12 cellular contexts compared by ENCODE assay signal in genomic region chr14:92503756-92504491, GRCh38. TPM values are rescaled to one million over a fixed set of nuclear protein-coding genes. Genes with fewer than 3 reads are reported as not detected.
DNase-seq lines count a peak whose midpoint lies in the region; FAIRE-seq and TF ChIP-seq lines count a peak whose summit lies in the region.
"Had no signal": no experiment of that assay in that cellular context is flagged by ENCODE, and none has a peak within 500 bp of the region (broad histone marks: within the 10 kb centered on the region; RNA-seq: fewer than 3 reads in every experiment).

No MANE protein-coding gene starts in this region.

- peak overlapping the region; percentile 80 for H3K27ac Mint-ChIP-seq in astrocyte (ENCODE audit: unreplicated experiment)
- peak overlapping the region; percentile 89 for H3K27ac Mint-ChIP-seq in type B pancreatic cell
- no peak overlapping the region for H3K27ac Mint-ChIP-seq in activated naive CD4-positive, alpha-beta T cell treated with anti-CD3 and anti-CD28 coated beads, Interleukin-2, amount 10 ng/mL, durations not matched to agents 7 days and 5 days

- no peaks in the 10 kb centered on the region for H3K36me3 Mint-ChIP-seq in astrocyte (ENCODE audit: low read depth, unreplicated experiment)
- H3K36me3 Mint-ChIP-seq in type B pancreatic cell, result no peaks in the 10 kb centered on the region
- no peaks in the 10 kb centered on the region for H3K36me3 Mint-ChIP-seq in activated naive CD4-positive, alpha-beta T cell treated with anti-CD3 and anti-CD28 coated beads, Interleukin-2, amount 10 ng/mL, durations not matched to agents 7 days and 5 days

- TF ChIP-seq CTCF in astrocyte (IDR thresholded peaks at IDR 0.05; ENCODE audit: insufficient read depth, low read depth, low read length), result no peak
- no peak for TF ChIP-seq CTCF in type B pancreatic cell (conservative IDR thresholded peaks at IDR 0.05)

- H3K4me3 Mint-ChIP-seq in astrocyte (ENCODE audit: unreplicated experiment) (no peak overlapping the region), type B pancreatic cell (peak overlapping the region; percentile 10)
- H3K4me3 Mint-ChIP-seq in activated naive CD4-positive, alpha-beta T cell treated with anti-CD3 and anti-CD28 coated beads, Interleukin-2, amount 10 ng/mL, durations not matched to agents 7 days and 5 days, result no peak overlapping the region

- DNase-seq in NCI-H510A treated with DMSO at 0.1 percent for 48 hours (lab: John Stamatoyannopoulos, UW) (peak; percentile 19), NCI-H510A (lab: John Stamatoyannopoulos, UW) (no peak), astrocyte (ENCODE audit: low read depth) (peak; percentile 62), iPS-NIHi7 (ENCODE audit: extremely low spot score) (peak; percentile 28), type B pancreatic cell (ENCODE audit: extremely low spot score, unreplicated experiment) (no peak), GDM1 (lab: John Stamatoyannopoulos, UW) (no peak), GF-D8 (lab: John Stamatoyannopoulos, UW) (no peak)
- no peak for DNase-seq in activated naive CD4-positive, alpha-beta T cell treated with anti-CD3 and anti-CD28 coated beads, Interleukin-2, amount 10 ng/mL, durations not matched to agents 7 days and 5 days
- DNase-seq: ACHN; occipital lobe; stimulated activated naive CD8-positive, alpha-beta T cell treated with anti-CD3 and anti-CD28 coated beads, Interleukin-15, Interleukin-2, amounts not matched to agents 100 U/mL and 50 U/mL, for 24 hours had no signal

- no peak overlapping the region for H2AFZ ChIP-seq in astrocyte (ENCODE audit: low read depth, low read length)

- H3K36me3 ChIP-seq in astrocyte (ENCODE audit: insufficient read depth, low read length), result no peaks in the 10 kb centered on the region

- FAIRE-seq in astrocyte (lab: Jason Lieb, UNC), result peak; percentile 73
- FAIRE-seq: endometrium had no signal

- H3K9me3 ChIP-seq in astrocyte (ENCODE audit: insufficient read depth, low read depth, low read length), result no peaks in the 10 kb centered on the region

- peaks cover 31% of the 10 kb centered on the region for H3K4me1 Mint-ChIP-seq in astrocyte (ENCODE audit: low read depth, unreplicated experiment)
- H3K4me1 Mint-ChIP-seq in type B pancreatic cell (ENCODE audit: unreplicated experiment), result peaks cover 17% of the 10 kb centered on the region
- peaks cover 18% of the 10 kb centered on the region for H3K4me1 Mint-ChIP-seq in activated naive CD4-positive, alpha-beta T cell treated with anti-CD3 and anti-CD28 coated beads, Interleukin-2, amount 10 ng/mL, durations not matched to agents 7 days and 5 days

- H3K4me3 ChIP-seq in astrocyte (ENCODE audit: insufficient read depth, low read depth, low read length), result no peak overlapping the region

- H3K4me1 ChIP-seq in astrocyte (ENCODE audit: insufficient read depth, low read length), result peaks cover 20% of the 10 kb centered on the region

- H3K9me3 Mint-ChIP-seq in astrocyte (ENCODE audit: unreplicated experiment) (peaks cover 3% of the 10 kb centered on the region), type B pancreatic cell (no peaks in the 10 kb centered on the region)
- no peaks in the 10 kb centered on the region for H3K9me3 Mint-ChIP-seq in activated naive CD4-positive, alpha-beta T cell treated with anti-CD3 and anti-CD28 coated beads, Interleukin-2, amount 10 ng/mL, durations not matched to agents 7 days and 5 days

- H3K79me2 ChIP-seq in astrocyte (ENCODE audit: insufficient read depth, low read length), result no peaks in the 10 kb centered on the region

- peak overlapping the region; percentile 26 for H3K4me2 ChIP-seq in astrocyte (ENCODE audit: low read length)

- H3K9ac ChIP-seq in astrocyte (ENCODE audit: low read length), result peak overlapping the region; percentile 0

- CTCF ChIA-PET in activated naive CD4-positive, alpha-beta T cell treated with anti-CD3 and anti-CD28 coated beads, Interleukin-2, amount 10 ng/mL, durations not matched to agents 7 days and 5 days (lab: Charles Lee), result no interaction called here

- H3K27me3 Mint-ChIP-seq in astrocyte (ENCODE audit: low read depth, unreplicated experiment), result peaks cover 3% of the 10 kb centered on the region
- peaks cover 4% of the 10 kb centered on the region for H3K27me3 Mint-ChIP-seq in type B pancreatic cell
- peaks cover 74% of the 10 kb centered on the region for H3K27me3 Mint-ChIP-seq in activated naive CD4-positive, alpha-beta T cell treated with anti-CD3 and anti-CD28 coated beads, Interleukin-2, amount 10 ng/mL, durations not matched to agents 7 days and 5 days

- H4K20me1 ChIP-seq in astrocyte (ENCODE audit: insufficient read depth, low read length), result no peaks in the 10 kb centered on the region

- peak overlapping the region; percentile 33 for H3K27ac ChIP-seq in astrocyte (ENCODE audit: low read depth, low read length)

- peaks cover 5% of the 10 kb centered on the region for H3K27me3 ChIP-seq in astrocyte (ENCODE audit: insufficient read depth, low read length)

RNA-seq across cellular contexts. Expression of gene RIN3, which starts 9.7 kb away (rescaled TPM):
- total RNA-seq in astrocyte (24.7 and 28.0 TPM in 2 replicates), type B pancreatic cell (ENCODE audit: low replicate concordance) (11.3 and 12.9 TPM in 2 replicates)

Comparison
In these comparisons a context has a peak if more than half of its experiments do, and no peak if none do; other contexts are left out.
1. DNase-seq: peak in NCI-H510A treated with DMSO at 0.1 percent for 48 hours (single experiment), astrocyte (single experiment) and iPS-NIHi7 (single experiment); none in NCI-H510A (single experiment), type B pancreatic cell (single experiment), GDM1 (single experiment), GF-D8 (single experiment) and activated naive CD4-positive, alpha-beta T cell treated with anti-CD3 and anti-CD28 coated beads, Interleukin-2, amount 10 ng/mL, durations not matched to agents 7 days and 5 days (single experiment).